18 cellular contexts compared by ENCODE assay signal in genomic region chr18:47876813-47877212, GRCh38. TPM values are rescaled to one million over a fixed set of nuclear protein-coding genes. Genes with fewer than 3 reads are reported as not detected.
DNase-seq lines count a peak whose midpoint lies in the region; ATAC-seq, FAIRE-seq and TF ChIP-seq lines count a peak whose summit lies in the region.
"Had no signal": no experiment of that assay in that cellular context is flagged by ENCODE, and none has a peak within 500 bp of the region (broad histone marks: within the 10 kb centered on the region; RNA-seq: fewer than 3 reads in every experiment).

No MANE protein-coding gene starts in this region.

- H3K36me3 ChIP-seq in mesendoderm (ENCODE audit: control insufficient read depth, insufficient read depth, low read length) = no peaks in the 10 kb centered on the region
- H3K36me3 ChIP-seq: SJCRH30 had no signal

- H2BK120ac ChIP-seq in mesendoderm (ENCODE audit: low read depth, low read length) = no peak overlapping the region

- ATAC-seq in A549 (no peak), HG02759 (IDR thresholded peaks at IDR 0.05; ENCODE audit: unreplicated experiment) (no peak)
- ATAC-seq in activated T-cell treated with anti-CD3 and anti-CD28 coated beads, Interleukin-2, amount 50 U/mL, for 4 hours = no peak

- TF ChIP-seq RAD21 in A549 (conservative IDR thresholded peaks at IDR 0.05 in 1 of 2, IDR thresholded peaks at IDR 0.05 in 1 of 2) = no peak

- H3K4me1 ChIP-seq in A549 (peaks cover 83% of the 10 kb centered on the region), mesendoderm (ENCODE audit: control insufficient read depth, low read depth, low read length) (no peaks in the 10 kb centered on the region)
- H3K4me1 ChIP-seq: SJCRH30 had no signal

- no peak overlapping the region for H3K9ac ChIP-seq in mesendoderm (ENCODE audit: low read length)
- H3K9ac ChIP-seq: GM23248 had no signal

- no peak overlapping the region for H2BK15ac ChIP-seq in mesendoderm (replicated peaks; ENCODE audit: low read depth)

- H3K79me1 ChIP-seq in mesendoderm (ENCODE audit: low read length) = peaks cover 8% of the 10 kb centered on the region

- no peak for FAIRE-seq in A549 (lab: Jason Lieb, UNC)

- peaks cover 25% of the 10 kb centered on the region for H3K36me3 Mint-ChIP-seq in activated T-cell treated with anti-CD3 and anti-CD28 coated beads, Interleukin-2, amount 50 U/mL, for 4 hours (ENCODE audit: insufficient read depth)

- CTCF ChIA-PET in A549 (lab: Yijun Ruan, JAX) = interaction anchor here (0.8 to 1.2 kb wide), 2 partner anchors 24 to 139 kb away, joined by 3 to 4 read pairs; no protein-coding TSS in a partner anchor

- H3K18ac ChIP-seq in mesendoderm (ENCODE audit: low read length) = no peak overlapping the region

- H3K27me3 ChIP-seq in mesendoderm (ENCODE audit: insufficient read depth, low read length, poor library complexity) = no peaks in the 10 kb centered on the region
- H3K27me3 ChIP-seq: SJCRH30 had no signal

- no peak overlapping the region for H3K4ac ChIP-seq in mesendoderm (ENCODE audit: low read depth, low read length)

- peaks cover 4% of the 10 kb centered on the region for H3K9me3 Mint-ChIP-seq in activated T-cell treated with anti-CD3 and anti-CD28 coated beads, Interleukin-2, amount 50 U/mL, for 4 hours

- POLR2A ChIA-PET in A549 (lab: Yijun Ruan, JAX) = no interaction called here

- no peak overlapping the region for H2AK5ac ChIP-seq in mesendoderm (ENCODE audit: low read length)

- no peak for TF ChIP-seq POLR2A in A549 (IDR thresholded peaks at IDR 0.05; ENCODE audit: low read length)
- no peak for TF ChIP-seq POLR2A in NB4 (IDR thresholded peaks at IDR 0.05; ENCODE audit: extremely low read depth, insufficient read length)

- no peak for TF ChIP-seq EP300 in A549 (IDR thresholded peaks at IDR 0.05)

- H4K5ac ChIP-seq in mesendoderm (ENCODE audit: low read length) = no peak overlapping the region

- H3K56ac ChIP-seq in mesendoderm (ENCODE audit: low read length) = no peak overlapping the region

- H2BK5ac ChIP-seq in mesendoderm (ENCODE audit: low read length) = no peak overlapping the region

- H3K4me1 Mint-ChIP-seq in activated T-cell treated with anti-CD3 and anti-CD28 coated beads, Interleukin-2, amount 50 U/mL, for 4 hours (ENCODE audit: low read depth) = peaks cover 46% of the 10 kb centered on the region

- no peaks in the 10 kb centered on the region for H3K27me3 Mint-ChIP-seq in activated T-cell treated with anti-CD3 and anti-CD28 coated beads, Interleukin-2, amount 50 U/mL, for 4 hours (ENCODE audit: low read depth)

- H3K9me3 ChIP-seq in A549 = no peaks in the 10 kb centered on the region
- H3K9me3 ChIP-seq: SJCRH30 had no signal

- peaks cover 20% of the 10 kb centered on the region for H3K79me2 ChIP-seq in mesendoderm (ENCODE audit: control insufficient read depth, insufficient read depth, low read length)

- DNase-seq in A549 (ENCODE audit: low read depth in 1 of 2, low spot score in 1 of 2) (peak in 1 of 2 experiments; percentile 7), NB4 (ENCODE audit: low read depth) (peak; percentile 9), mesendoderm (peak; percentile 27), NCI-H2081 treated with DMSO at 0.1 percent for 48 hours (lab: John Stamatoyannopoulos, UW) (no peak), NCI-H446 (lab: John Stamatoyannopoulos, UW) (no peak)
- DNase-seq in activated T-cell treated with anti-CD3 and anti-CD28 coated beads, Interleukin-2, amount 50 U/mL, for 4 hours = no peak
- DNase-seq: DMS79 treated with DMSO at 0.1 percent for 48 hours, GDM1, GM23248, MV-4-11, NCI-H1436 treated with DMSO at 0.1 percent for 48 hours, NCI-H2227 treated with DMSO at 0.1 percent for 48 hours, NCI-H526, OCI-M1, SJCRH30 had no signal

- H3K4me3 Mint-ChIP-seq in activated T-cell treated with anti-CD3 and anti-CD28 coated beads, Interleukin-2, amount 50 U/mL, for 4 hours = no peak overlapping the region

- no peak overlapping the region for H4K8ac ChIP-seq in mesendoderm (ENCODE audit: low read depth, low read length)

- H3K23ac ChIP-seq in mesendoderm (ENCODE audit: low read length) = no peak overlapping the region

- TF ChIP-seq CTCF in A549 (IDR thresholded peaks at IDR 0.05) (no peak), GM12872 (IDR thresholded peaks at IDR 0.05; ENCODE audit: insufficient read depth, low read depth, low read length) (0 out of 3 replicates have a peak, but pooled peaks have one; percentile 4), NB4 (IDR thresholded peaks at IDR 0.05; ENCODE audit: low read depth, low read length) (no peak)

- no peak overlapping the region for H3K4me3 ChIP-seq in A549
- H3K4me3 ChIP-seq in NB4 (ENCODE audit: low read depth, low read length) = no peak overlapping the region
- H3K4me3 ChIP-seq in mesendoderm (ENCODE audit: low read length) = no peak overlapping the region
- H3K4me3 ChIP-seq: GM23248, SJCRH30 had no signal

- 86% methylated on average over 2 of the region's 2 CpGs for WGBS in A549 (ENCODE audit: missing lambda C conversion rate)
- WGBS in mesendoderm (ENCODE audit: extremely low coverage, insufficient coverage, low lambda C conversion rate) = no CpG with 5 or more reads among the region's 2 CpGs

- H3K27ac ChIP-seq in A549 (peak overlapping the region; percentile 8 to 32; a peak in 2 of 6 replicates), mesendoderm (ENCODE audit: low read depth, low read length) (no peak overlapping the region)
- H3K27ac ChIP-seq: GM23248, RWPE1, SJCRH30 had no signal

- peak overlapping the region; percentile 8; the same call in 1 of the 3 replicates for H3K4me2 ChIP-seq in A549
- H3K4me2 ChIP-seq in mesendoderm (ENCODE audit: low read length) = no peak overlapping the region

TF ChIP-seq in A549, 52 proteins besides CTCF, POLR2A, EP300 and RAD21:
- TF ChIP-seq PBX3 (IDR thresholded peaks at IDR 0.05) (no peak), RARB (CRISPR knock-in tag; IDR thresholded peaks at IDR 0.05) (no peak), RNF2 (IDR thresholded peaks at IDR 0.05; ENCODE audit: borderline replicate concordance, low read depth) (no peak), CBX8 (IDR thresholded peaks at IDR 0.05) (no peak), MAX (IDR thresholded peaks at IDR 0.05) (no peak), MAZ (IDR thresholded peaks at IDR 0.05; ENCODE audit: borderline replicate concordance, low read depth, low read length) (no peak), ZSCAN20 (CRISPR knock-in tag; IDR thresholded peaks at IDR 0.05) (no peak), JUN (IDR thresholded peaks at IDR 0.05) (no peak), EHMT2 (IDR thresholded peaks at IDR 0.05; ENCODE audit: low read depth) (no peak)

RNA-seq across cellular contexts. Expression of gene SMAD2, which starts 53.6 kb away (rescaled TPM):
- polyA plus RNA-seq in A549 (2011; rRNA removed) = 217 and 229 TPM in 2 replicates
- polyA plus RNA-seq in A549 (2012; cell fraction: cytosol; rRNA removed) = 42.4 TPM in 2 replicates
- 17.1 and 25.1 TPM in 2 replicates for polyA plus RNA-seq in A549 (2012; cell fraction: nucleus; rRNA removed)
- 121 to 133 TPM (median 131 TPM) in 3 replicates for polyA plus RNA-seq in A549 (2017; fragmentation: RNase III; extraction: RNeasy Plus Mini Kit Qiagen cat#74134 plus additional on column Dnase treatment)
- polyA minus RNA-seq in A549 (2011; rRNA and poly(A)+ RNA removed) = 204 and 226 TPM in 2 replicates
- polyA plus RNA-seq in mesendoderm (2013, experiment 1 of 2) = 51.5 TPM
- 53.8 TPM for polyA plus RNA-seq in mesendoderm (2013, experiment 2 of 2)
- 100 to 1,000 TPM; 129 to 147 (median 138) TPM for total RNA-seq in activated T-cell treated with anti-CD3 and anti-CD28 coated beads, Interleukin-2, amount 50 U/mL, for 4 hours

Comparison
In these comparisons a context has a peak if more than half of its experiments do, and no peak if none do; other contexts are left out.
1. DNase-seq: peak in NB4 (single experiment) and mesendoderm (single experiment); none in NCI-H2081 treated with DMSO at 0.1 percent for 48 hours (single experiment), NCI-H446 (0 of 2) and activated T-cell treated with anti-CD3 and anti-CD28 coated beads, Interleukin-2, amount 50 U/mL, for 4 hours (single experiment).